ENCODE assay signal across 25 cellular contexts in the genomic region with DNA sequence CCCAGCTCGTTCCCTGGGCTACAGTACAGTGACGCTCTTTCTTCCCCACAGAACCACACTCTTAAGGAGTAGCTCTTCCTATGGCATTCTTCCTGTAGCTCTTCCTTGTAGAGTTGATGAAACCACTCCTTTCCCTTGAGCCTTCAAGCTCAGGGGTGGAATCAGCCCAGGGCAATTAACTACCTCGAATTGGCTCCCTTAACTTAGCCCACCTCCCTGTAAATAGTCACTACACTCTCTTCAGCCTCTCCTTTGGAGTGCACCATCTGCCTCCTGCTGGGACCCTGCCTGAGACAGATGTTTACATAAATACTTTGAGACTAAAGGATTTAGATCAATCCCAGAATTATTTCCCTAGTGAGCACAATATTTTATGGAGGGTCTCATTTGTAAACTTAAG.
"Had no signal": no experiment of that assay in that cellular context is flagged by ENCODE, and none has a peak within 500 bp of the region (broad histone marks: within the 10 kb centered on the region; RNA-seq: fewer than 3 reads in every experiment).

No MANE protein-coding gene starts in this region.

- H3K27ac ChIP-seq: body of pancreas, cardiac muscle cell, epithelial cell of prostate, gastroesophageal sphincter, heart left ventricle, neutrophil, ovary, prostate gland, transverse colon, uterus had no signal

- H3K4me1 Mint-ChIP-seq: activated CD4-positive, alpha-beta T cell treated with anti-CD3 and anti-CD28 coated beads, Interleukin-2, amount 10 ng/mL, durations not matched to agents 7 days and 5 days; activated CD8-positive, alpha-beta memory T cell treated with anti-CD3 and anti-CD28 coated beads, Interleukin-2, amount 10 ng/mL, durations not matched to agents 7 days and 5 days; activated naive CD8-positive, alpha-beta T cell treated with anti-CD3 and anti-CD28 coated beads, Interleukin-2, amount 50 U/mL, for 24 hours; stimulated activated naive B cell treated with anti-CD40 and anti-IgM and Interleukin-4, amounts not matched to agents 10 μg/mL and 1 μg/mL and 100 μg/mL, for 72 hours had no signal

- ATAC-seq: activated CD8-positive, alpha-beta memory T cell treated with anti-CD3 and anti-CD28 coated beads, Interleukin-2, amount 10 ng/mL, durations not matched to agents 7 days and 5 days; activated CD8-positive, alpha-beta T cell treated with anti-CD3 and anti-CD28 coated beads for 36 hours; activated naive CD8-positive, alpha-beta T cell treated with anti-CD3 and anti-CD28 coated beads, Interleukin-2, amount 50 U/mL, for 24 hours; body of pancreas; gastroesophageal sphincter; heart left ventricle; left cardiac atrium; natural killer cell treated with Interleukin-12 subunit alpha and Interleukin-12 subunit beta and Interleukin-15 and Interleukin-18, amount 100 ng/mL, for 72 hours; stimulated activated naive B cell treated with anti-CD40 and anti-IgM and Interleukin-4, amounts not matched to agents 10 μg/mL and 1 μg/mL and 100 μg/mL, for 72 hours had no signal

- H3K4me1 ChIP-seq: body of pancreas, gastroesophageal sphincter, heart left ventricle, prostate gland, transverse colon, uterus had no signal

- H3K27ac Mint-ChIP-seq: activated CD4-positive, alpha-beta T cell treated with anti-CD3 and anti-CD28 coated beads, Interleukin-2, amount 10 ng/mL, durations not matched to agents 7 days and 5 days; activated CD8-positive, alpha-beta memory T cell treated with anti-CD3 and anti-CD28 coated beads, Interleukin-2, amount 10 ng/mL, durations not matched to agents 7 days and 5 days; activated CD8-positive, alpha-beta T cell treated with anti-CD3 and anti-CD28 coated beads for 36 hours; activated naive CD8-positive, alpha-beta T cell treated with anti-CD3 and anti-CD28 coated beads, Interleukin-2, amount 50 U/mL, for 24 hours; activated T-helper 1 cell treated with anti-CD3 and anti-CD28 coated beads, Interleukin-12 subunit alpha, Interleukin-12 subunit beta, Interleukin-2, Interleukin-4 antibody, amounts not matched to agents 30 ng/mL and 10 ng/mL and 1 ng/mL, durations not matched to agents 14 hours and 24 hours and 36 hours; natural killer cell treated with Interleukin-12 subunit alpha and Interleukin-12 subunit beta and Interleukin-15 and Interleukin-18, amount 100 ng/mL, for 72 hours; stimulated activated naive B cell treated with anti-CD40 and anti-IgM and Interleukin-4, amounts not matched to agents 10 μg/mL and 1 μg/mL and 100 μg/mL, for 72 hours had no signal

- H3K4me3 Mint-ChIP-seq: activated CD4-positive, alpha-beta T cell treated with anti-CD3 and anti-CD28 coated beads, Interleukin-2, amount 10 ng/mL, durations not matched to agents 7 days and 5 days; activated CD8-positive, alpha-beta memory T cell treated with anti-CD3 and anti-CD28 coated beads, Interleukin-2, amount 10 ng/mL, durations not matched to agents 7 days and 5 days; activated CD8-positive, alpha-beta T cell treated with anti-CD3 and anti-CD28 coated beads for 36 hours; activated naive CD8-positive, alpha-beta T cell treated with anti-CD3 and anti-CD28 coated beads, Interleukin-2, amount 50 U/mL, for 24 hours; activated T-helper 1 cell treated with anti-CD3 and anti-CD28 coated beads, Interleukin-12 subunit alpha, Interleukin-12 subunit beta, Interleukin-2, Interleukin-4 antibody, amounts not matched to agents 30 ng/mL and 10 ng/mL and 1 ng/mL, durations not matched to agents 14 hours and 24 hours and 36 hours; natural killer cell treated with Interleukin-12 subunit alpha and Interleukin-12 subunit beta and Interleukin-15 and Interleukin-18, amount 100 ng/mL, for 72 hours; stimulated activated naive B cell treated with anti-CD40 and anti-IgM and Interleukin-4, amounts not matched to agents 10 μg/mL and 1 μg/mL and 100 μg/mL, for 72 hours had no signal

- H3K27me3 ChIP-seq: body of pancreas, cardiac muscle cell, gastroesophageal sphincter, heart left ventricle, neutrophil, ovary, transverse colon, uterus had no signal

- H3K9me3 ChIP-seq: body of pancreas, neutrophil, prostate gland had no signal

- H3K36me3 Mint-ChIP-seq: activated CD8-positive, alpha-beta memory T cell treated with anti-CD3 and anti-CD28 coated beads, Interleukin-2, amount 10 ng/mL, durations not matched to agents 7 days and 5 days; natural killer cell treated with Interleukin-12 subunit alpha and Interleukin-12 subunit beta and Interleukin-15 and Interleukin-18, amount 100 ng/mL, for 72 hours; stimulated activated naive B cell treated with anti-CD40 and anti-IgM and Interleukin-4, amounts not matched to agents 10 μg/mL and 1 μg/mL and 100 μg/mL, for 72 hours had no signal

- H3K4me3 ChIP-seq: body of pancreas, cardiac muscle cell, gastroesophageal sphincter, heart left ventricle, ovary, prostate gland, transverse colon, uterus had no signal

- DNase-seq: activated CD4-positive, alpha-beta T cell treated with anti-CD3 and anti-CD28 coated beads, Interleukin-2, amount 10 ng/mL, durations not matched to agents 7 days and 5 days; activated CD8-positive, alpha-beta memory T cell treated with anti-CD3 and anti-CD28 coated beads, Interleukin-2, amount 10 ng/mL, durations not matched to agents 7 days and 5 days; activated CD8-positive, alpha-beta T cell treated with anti-CD3 and anti-CD28 coated beads for 36 hours; activated gamma-delta T cell; activated naive CD4-positive, alpha-beta T cell treated with anti-CD3 and anti-CD28 coated beads, Interleukin-2, amount 50 U/mL, for 16 hours; activated naive CD8-positive, alpha-beta T cell treated with anti-CD3 and anti-CD28 coated beads, Interleukin-2, amount 50 U/mL, for 24 hours; activated T-cell treated with anti-CD3 and anti-CD28 coated beads for 4 hours; anterior cingulate cortex; body of pancreas; heart left ventricle; islet precursor cell; left cardiac atrium; ovary; stimulated activated CD4-positive, alpha-beta T cell treated with anti-CD3 and anti-CD28 coated beads, Interleukin-2, amount 100 ng/mL, for 48 hours; stimulated activated CD8-positive, alpha-beta memory T cell treated with anti-CD3 and anti-CD28 coated beads, Interleukin-4, amount 100 ng/mL, for 48 hours; stimulated activated naive B cell treated with anti-CD40 and anti-IgM and Interleukin-4, amounts not matched to agents 10 μg/mL and 1 μg/mL and 100 μg/mL, for 72 hours; transverse colon; uterus had no signal

- H3K36me3 ChIP-seq: cardiac muscle cell, gastroesophageal sphincter, heart left ventricle, neutrophil, ovary, prostate gland, transverse colon, uterus had no signal

- H3K27me3 Mint-ChIP-seq: activated CD4-positive, alpha-beta T cell treated with anti-CD3 and anti-CD28 coated beads, Interleukin-2, amount 10 ng/mL, durations not matched to agents 7 days and 5 days; activated CD8-positive, alpha-beta memory T cell treated with anti-CD3 and anti-CD28 coated beads, Interleukin-2, amount 10 ng/mL, durations not matched to agents 7 days and 5 days; activated CD8-positive, alpha-beta T cell treated with anti-CD3 and anti-CD28 coated beads for 36 hours; activated naive CD8-positive, alpha-beta T cell treated with anti-CD3 and anti-CD28 coated beads, Interleukin-2, amount 50 U/mL, for 24 hours; natural killer cell treated with Interleukin-12 subunit alpha and Interleukin-12 subunit beta and Interleukin-15 and Interleukin-18, amount 100 ng/mL, for 72 hours had no signal
